In genomic region chr16:6692874-6693273, GRCh38 we compare ENCODE assay signal across 9 cellular contexts.
"Had no signal": no experiment of that assay in that cellular context is flagged by ENCODE, and none has a peak within 500 bp of the region (broad histone marks: within the 10 kb centered on the region; RNA-seq: fewer than 3 reads in every experiment).

No MANE protein-coding gene starts in this region.

- H3K27ac ChIP-seq: GM23248, HL-60, KMS-11 had no signal

- H3K4me1 ChIP-seq: HAP-1 had no signal

- H3K9ac ChIP-seq: GM23248, KMS-11 had no signal

- H3K27me3 Mint-ChIP-seq: IgD-negative memory B cell had no signal

- H3K4me3 ChIP-seq: GM23248, HAP-1 had no signal

- ATAC-seq: HCT116 had no signal

- DNase-seq: GM23248, GOT3, KBM-7 had no signal

- H3K36me3 ChIP-seq: HAP-1 had no signal

- H3K9me3 ChIP-seq: HAP-1 had no signal

- H3K4me3 Mint-ChIP-seq: IgD-negative memory B cell had no signal

- FAIRE-seq: H54 had no signal

- H2AFZ ChIP-seq: GM23248 had no signal

- H3K4me2 ChIP-seq: KMS-11 had no signal

- H3K4me1 Mint-ChIP-seq: IgD-negative memory B cell had no signal

- H3K27ac Mint-ChIP-seq: IgD-negative memory B cell had no signal
